16 cellular contexts compared by ENCODE assay signal in genomic region chr6:155084431-155085123, GRCh38.
DNase-seq lines count a peak whose midpoint lies in the region; TF ChIP-seq lines count a peak whose summit lies in the region.
"Had no signal": no experiment of that assay in that cellular context is flagged by ENCODE, and none has a peak within 500 bp of the region (broad histone marks: within the 10 kb centered on the region; RNA-seq: fewer than 3 reads in every experiment).

No MANE protein-coding gene starts in this region.

- no peaks in the 10 kb centered on the region for H3K27me3 ChIP-seq in HUES48 (ENCODE audit: control insufficient read depth, insufficient read depth, low read length)
- H3K27me3 ChIP-seq: dorsolateral prefrontal cortex had no signal

- H3K4me3 ChIP-seq in HUES48 (ENCODE audit: low read depth, low read length) (no peak overlapping the region), astrocyte of the spinal cord (ENCODE audit: low read depth, low read length) (no peak overlapping the region)
- H3K4me3 ChIP-seq: dorsolateral prefrontal cortex, K562 had no signal

- no peaks in the 10 kb centered on the region for H3K9me3 ChIP-seq in HUES48 (ENCODE audit: control insufficient read depth, insufficient read depth, low read length)

- H3K9ac ChIP-seq in HUES48 (ENCODE audit: low read depth, low read length), result 0 out of 2 replicates have a peak overlapping the region, but pooled peaks have one; percentile 7
- H3K9ac ChIP-seq: parathyroid adenoma had no signal

- H3K4me1 ChIP-seq in HUES48 (ENCODE audit: control insufficient read depth, insufficient read depth, low read length), result peaks cover 31% of the 10 kb centered on the region
- H3K4me1 ChIP-seq: parathyroid adenoma had no signal

- H3K36me3 ChIP-seq in HUES48 (ENCODE audit: control insufficient read depth, insufficient read depth, low read length), result no peaks in the 10 kb centered on the region

- H3K27ac ChIP-seq in HUES48 (ENCODE audit: low read depth, low read length), result peak overlapping the region; percentile 67
- H3K27ac ChIP-seq: dorsolateral prefrontal cortex, parathyroid adenoma had no signal

- DNase-seq in A172 (ENCODE audit: low spot score) (peak; percentile 39), astrocyte of the spinal cord (ENCODE audit: low read depth, low spot score) (peak; percentile 39), kidney tubule cell (ENCODE audit: low spot score) (peak; percentile 77), NCI-H1930 (lab: John Stamatoyannopoulos, UW) (no peak), GM10266 (ENCODE audit: extremely low spot score) (no peak), amygdala (lab: John Stamatoyannopoulos, UW) (no peak), iPS-NIHi11 (ENCODE audit: low spot score) (no peak)
- DNase-seq: ACHN; activated CD8-positive, alpha-beta T cell treated with anti-CD3 and anti-CD28 coated beads for 36 hours; CD4-positive, alpha-beta T cell; dorsolateral prefrontal cortex; islet precursor cell; stimulated activated CD4-positive, alpha-beta T cell treated with anti-CD3 and anti-CD28 coated beads, Interleukin-15, amount 100 ng/mL, for 24 hours had no signal

- TF ChIP-seq CTCF in astrocyte of the spinal cord (IDR thresholded peaks at IDR 0.05; ENCODE audit: low read depth, low read length) (no peak), GM10266 (IDR thresholded peaks at IDR 0.05; ENCODE audit: control insufficient read depth, insufficient read depth, low read depth, missing control alignments) (no peak)

- in situ Hi-C loops in astrocyte of the spinal cord (cut with HindIII; ENCODE audit: low sequenced_read_pairs), result no loop called here

Comparison
In these comparisons a context has a peak if more than half of its experiments do, and no peak if none do; other contexts are left out.
1. DNase-seq: peak in A172 (single experiment), astrocyte of the spinal cord (single experiment) and kidney tubule cell (single experiment); none in NCI-H1930 (0 of 2), GM10266 (single experiment), amygdala (0 of 56) and iPS-NIHi11 (single experiment).